ENCODE assay signal across 8 cellular contexts in the genomic region with DNA sequence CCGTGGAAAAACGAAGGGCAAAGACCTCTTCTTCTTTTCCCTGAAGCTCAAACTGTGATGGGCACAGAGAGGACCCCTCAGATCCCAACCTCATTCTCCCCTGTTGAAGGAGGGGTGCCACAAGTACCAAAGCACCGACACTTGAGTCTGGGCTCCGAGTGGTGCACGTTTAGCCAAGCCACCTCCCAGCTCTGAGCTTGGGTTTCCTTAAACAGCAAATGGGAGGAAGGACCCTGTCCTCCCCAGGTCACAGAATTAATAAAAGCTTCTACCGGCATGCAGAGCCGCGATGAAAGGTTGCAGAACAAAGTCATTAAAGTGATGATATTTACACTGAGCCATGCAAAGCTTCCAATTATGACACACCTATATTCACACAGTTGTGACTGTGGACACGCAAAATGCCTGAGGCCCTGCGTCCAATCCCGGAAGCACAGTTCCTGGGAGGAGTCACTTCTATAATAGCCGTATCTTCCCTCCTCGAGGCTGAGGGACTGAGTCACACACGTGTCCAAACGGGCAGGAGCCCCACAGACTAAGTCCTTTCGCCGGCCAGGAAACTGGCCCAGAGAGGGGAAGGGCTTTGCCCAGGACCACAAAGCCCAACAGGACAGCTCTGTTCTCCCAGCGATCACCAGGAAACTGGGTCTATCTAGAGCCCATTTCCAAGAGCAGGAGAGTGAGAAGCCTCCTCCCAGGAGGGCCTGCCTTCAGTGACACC. TPM values are rescaled to one million over a fixed set of nuclear protein-coding genes. Genes with fewer than 3 reads are reported as not detected.
DNase-seq lines count a peak whose midpoint lies in the region; ATAC-seq and TF ChIP-seq lines count a peak whose summit lies in the region.

No MANE protein-coding gene starts in this region.

- no peaks in the 10 kb centered on the region for H3K9me2 ChIP-seq in GM23248 (ENCODE audit: insufficient read depth)

- intact Hi-C loops in A673 (cut with micrococcal nuclease; ENCODE audit: unreplicated experiment) (no loop called here), mammary epithelial cell (cut with micrococcal nuclease) (loop anchor here (1.0 to 2.0 kb wide), 4 partner anchors 9 to 45 kb away; partner anchors contain the start of gene TMEM184B)

- peak overlapping the region; percentile 53 for H3K4me3 ChIP-seq in A673 (ENCODE audit: low read depth, low read length, poor library complexity, severe bottlenecking)
- peak overlapping the region; percentile 73 for H3K4me3 ChIP-seq in GM23248
- peak overlapping the region; percentile 79 for H3K4me3 ChIP-seq in OCI-LY3 (ENCODE audit: low read length)
- H3K4me3 ChIP-seq in mammary epithelial cell (replicated peaks in 1 of 3; ENCODE audit: insufficient read depth in 1 of 3, low read depth in 2 of 3, low read length in 3 of 3), result peak overlapping the region; percentile 43 to 60 (median 57)
- peak overlapping the region; percentile 48 for H3K4me3 ChIP-seq in smooth muscle cell

- 2 to 5% methylated on average over 18 of the region's 18 CpGs for WGBS in GM23248 (ENCODE audit: low coverage in 1 of 2, low lambda C conversion rate in 2 of 2, missing lambda C conversion rate in 2 of 2), 2 experiments
- 0% methylated on average over 12 of the region's 18 CpGs for WGBS in mammary epithelial cell (ENCODE audit: low coverage, missing lambda C conversion rate)
- 9% methylated on average over 18 of the region's 18 CpGs for WGBS in smooth muscle cell (ENCODE audit: low lambda C conversion rate)

- in situ Hi-C loops in GM23248 (cut with MboI), result no loop called here
- in situ Hi-C loops in mammary epithelial cell (cut with MboI; ENCODE audit: low sequenced_read_pairs in 2 of 2), result no loop called here

- POLR2A ChIA-PET in A673 (lab: Charles Lee; ENCODE audit: low non-redundant PET), result interaction anchor here (0.6 kb wide), 1 partner anchor 25 kb away, joined by 4 read pairs; no protein-coding TSS in a partner anchor

- H2AFZ ChIP-seq in GM23248, result peak overlapping the region; percentile 88
- peak overlapping the region; percentile 90 for H2AFZ ChIP-seq in OCI-LY3 (ENCODE audit: low read depth, low read length)
- H2AFZ ChIP-seq in mammary epithelial cell (ENCODE audit: low read depth, low read length), result peak overlapping the region; percentile 79
- H2AFZ ChIP-seq in smooth muscle cell (ENCODE audit: low read depth), result no peak overlapping the region

- H3F3A ChIP-seq in GM23248 (ENCODE audit: insufficient read depth) (peaks cover 41% of the 10 kb centered on the region), smooth muscle cell (ENCODE audit: low read depth) (peaks cover 24% of the 10 kb centered on the region)

- ATAC-seq in GM18909 (IDR thresholded peaks at IDR 0.05; ENCODE audit: poor library complexity, unreplicated experiment), result no peak
- ATAC-seq in HG03175 (IDR thresholded peaks at IDR 0.05; ENCODE audit: unreplicated experiment), result no peak

- H3K9me3 ChIP-seq in A673 (ENCODE audit: low read depth, low read length, poor library complexity, severe bottlenecking) (no peaks in the 10 kb centered on the region), GM23248 (ENCODE audit: low read depth) (no peaks in the 10 kb centered on the region), OCI-LY3 (ENCODE audit: insufficient read depth, low read length) (no peaks in the 10 kb centered on the region), mammary epithelial cell (replicated peaks; ENCODE audit: insufficient read depth, low read length) (no peaks in the 10 kb centered on the region), smooth muscle cell (replicated peaks; ENCODE audit: low read depth) (no peaks in the 10 kb centered on the region)

- peaks cover 36% of the 10 kb centered on the region for H3K79me2 ChIP-seq in GM23248 (ENCODE audit: insufficient read depth)
- peaks cover 49% of the 10 kb centered on the region for H3K79me2 ChIP-seq in OCI-LY3 (ENCODE audit: low read length)
- H3K79me2 ChIP-seq in mammary epithelial cell (ENCODE audit: insufficient read depth, low read length), result peaks cover 39% of the 10 kb centered on the region
- H3K79me2 ChIP-seq in smooth muscle cell (ENCODE audit: low read depth), result peaks cover 39% of the 10 kb centered on the region

- peak; percentile 81 for DNase-seq in A673 (ENCODE audit: low spot score)
- DNase-seq in GM23248, result peak; percentile 99
- DNase-seq in mammary epithelial cell, result peak; percentile 98
- DNase-seq in islet precursor cell, result peak; percentile 93
- peak; percentile 21 for DNase-seq in smooth muscle cell (lab: John Stamatoyannopoulos, UW; ENCODE audit: unreplicated experiment)

- H3K36me3 ChIP-seq in A673 (ENCODE audit: insufficient read depth, low read length, poor library complexity, severe bottlenecking) (peaks cover 2% of the 10 kb centered on the region), GM23248 (ENCODE audit: low read depth) (no peaks in the 10 kb centered on the region), OCI-LY3 (replicated peaks; ENCODE audit: low read depth, low read length) (peaks cover 14% of the 10 kb centered on the region), mammary epithelial cell (ENCODE audit: insufficient read depth, low read length) (no peaks in the 10 kb centered on the region), smooth muscle cell (ENCODE audit: low read depth) (no peaks in the 10 kb centered on the region)

- dilution Hi-C loops in mammary epithelial cell (cut with HindIII; ENCODE audit: low sequenced_read_pairs), result no loop called here

- no peaks in the 10 kb centered on the region for H3K27me3 ChIP-seq in A673 (replicated peaks; ENCODE audit: insufficient read depth, low read depth, low read length, poor library complexity)
- H3K27me3 ChIP-seq in GM23248 (replicated peaks; ENCODE audit: insufficient read depth), result no peaks in the 10 kb centered on the region
- H3K27me3 ChIP-seq in OCI-LY3 (ENCODE audit: low read depth, low read length), result no peaks in the 10 kb centered on the region
- no peaks in the 10 kb centered on the region for H3K27me3 ChIP-seq in mammary epithelial cell (ENCODE audit: insufficient read depth, low read length)
- H3K27me3 ChIP-seq in smooth muscle cell (ENCODE audit: low read depth), result no peaks in the 10 kb centered on the region

- peak overlapping the region; percentile 88 for H3K27ac ChIP-seq in A673 (ENCODE audit: low read depth, low read length, poor library complexity, severe bottlenecking)
- peak overlapping the region; percentile 96 for H3K27ac ChIP-seq in GM23248
- peak overlapping the region; percentile 75 for H3K27ac ChIP-seq in OCI-LY3 (ENCODE audit: low read length)
- peak overlapping the region; percentile 93 for H3K27ac ChIP-seq in mammary epithelial cell (ENCODE audit: insufficient read depth, low read depth, low read length)
- H3K27ac ChIP-seq in smooth muscle cell (ENCODE audit: low read depth), result peak overlapping the region; percentile 93

- peak overlapping the region; percentile 95 for H3K9ac ChIP-seq in GM23248
- H3K9ac ChIP-seq in OCI-LY3 (ENCODE audit: low read length), result peak overlapping the region; percentile 80
- H3K9ac ChIP-seq in mammary epithelial cell (ENCODE audit: insufficient read depth, low read length), result peak overlapping the region; percentile 91
- peak overlapping the region; percentile 82 for H3K9ac ChIP-seq in smooth muscle cell (ENCODE audit: low read depth)

- CTCF ChIA-PET in A673 (lab: Charles Lee), result no interaction called here
- CTCF ChIA-PET in mammary epithelial cell (lab: Charles Lee; ENCODE audit: low non-redundant PET), result no interaction called here

- TF ChIP-seq CTCF in A673 (conservative IDR thresholded peaks at IDR 0.05; ENCODE audit: low read depth, low read length), result no peak
- no peak for TF ChIP-seq CTCF in OCI-LY3 (IDR thresholded peaks at IDR 0.05; ENCODE audit: low read depth, low read length)
- no peak for TF ChIP-seq CTCF in mammary epithelial cell (conservative IDR thresholded peaks at IDR 0.05 in 1 of 2, IDR thresholded peaks at IDR 0.05 in 1 of 2; ENCODE audit: extremely low read depth in 1 of 2, insufficient read depth in 1 of 2, low read depth in 1 of 2, low read length in 2 of 2)
- TF ChIP-seq CTCF in smooth muscle cell (IDR thresholded peaks at IDR 0.05; ENCODE audit: borderline replicate concordance, insufficient read depth, poor library complexity, severe bottlenecking), result no peak

- H3K4me1 ChIP-seq in A673 (ENCODE audit: insufficient read depth, low read length, poor library complexity, severe bottlenecking) (peaks cover 37% of the 10 kb centered on the region), GM23248 (ENCODE audit: insufficient read depth) (peaks cover 29% of the 10 kb centered on the region), OCI-LY3 (ENCODE audit: low read length) (peaks cover 35% of the 10 kb centered on the region), mammary epithelial cell (ENCODE audit: insufficient read depth, low read length) (peaks cover 41% of the 10 kb centered on the region), smooth muscle cell (ENCODE audit: low read depth) (peaks cover 39% of the 10 kb centered on the region)

- peak overlapping the region; percentile 93 for H3K4me2 ChIP-seq in GM23248 (ENCODE audit: unreplicated experiment)
- peak overlapping the region; percentile 96 for H3K4me2 ChIP-seq in OCI-LY3 (ENCODE audit: low read length)
- H3K4me2 ChIP-seq in mammary epithelial cell (ENCODE audit: insufficient read depth, low read depth, low read length), result peak overlapping the region; percentile 96
- peak overlapping the region; percentile 85 for H3K4me2 ChIP-seq in smooth muscle cell

- H4K20me1 ChIP-seq in GM23248 (ENCODE audit: insufficient read depth) (no peaks in the 10 kb centered on the region), OCI-LY3 (ENCODE audit: insufficient read depth, low read length) (peaks cover 35% of the 10 kb centered on the region), mammary epithelial cell (ENCODE audit: insufficient read depth, low read length) (no peaks in the 10 kb centered on the region), smooth muscle cell (ENCODE audit: low read depth) (peaks cover 34% of the 10 kb centered on the region)

- BruUV-seq in A673 (replicated peaks; lab: Mats Ljungman, UMichigan), result no TSS peak
- no TSS peak for BruUV-seq in mammary epithelial cell (replicated peaks; lab: Mats Ljungman, UMichigan)

RNA-seq across cellular contexts. Expression of gene CSNK1E, which starts 0.9 kb away (rescaled TPM):
- total RNA-seq in A673 (2021) (196 and 200 TPM in 2 replicates), mammary epithelial cell (100 to 1,000 TPM; 156 to 370 TPM), smooth muscle cell (94.7 and 111 TPM in 2 replicates)
- 117 and 130 TPM in 2 replicates for total RNA-seq in GM23248 (2014; rRNA removed; shearing (Covaris generic))
- polyA plus RNA-seq in GM23248 (2016; fragmentation: Nextera tagmentation; extraction: Ambion mirVana) (46.9 and 48.1 TPM in 2 replicates), mammary epithelial cell (255 TPM), smooth muscle cell (154 and 192 TPM in 2 replicates)
- 212 TPM for polyA minus RNA-seq in mammary epithelial cell

RNA-seq across cellular contexts. Expression of gene TMEM184B, which starts 45.3 kb away (rescaled TPM):
- total RNA-seq in A673 (2021) (45.6 and 50.9 TPM in 2 replicates), mammary epithelial cell (10 to 100 TPM; 26.2 to 68.5 TPM), smooth muscle cell (34.1 and 54.4 TPM in 2 replicates)
- 73.2 and 91.0 TPM in 2 replicates for total RNA-seq in GM23248 (2014; rRNA removed; shearing (Covaris generic))
- polyA plus RNA-seq in GM23248 (2016; fragmentation: Nextera tagmentation; extraction: Ambion mirVana) (82.7 and 83.7 TPM in 2 replicates), mammary epithelial cell (41.1 TPM), smooth muscle cell (96.0 and 96.3 TPM in 2 replicates)
- 58.2 TPM for polyA minus RNA-seq in mammary epithelial cell

Comparison
In these comparisons a context has a peak if more than half of its experiments do, and no peak if none do; other contexts are left out.
1. DNase-seq: peak in every context shown above with its lines; median percentile 99 in GM23248; 98 in mammary epithelial cell; 93 in islet precursor cell; 81 in A673; 21 in smooth muscle cell.